1 cellular context compared by ENCODE assay signal in the genomic region with DNA sequence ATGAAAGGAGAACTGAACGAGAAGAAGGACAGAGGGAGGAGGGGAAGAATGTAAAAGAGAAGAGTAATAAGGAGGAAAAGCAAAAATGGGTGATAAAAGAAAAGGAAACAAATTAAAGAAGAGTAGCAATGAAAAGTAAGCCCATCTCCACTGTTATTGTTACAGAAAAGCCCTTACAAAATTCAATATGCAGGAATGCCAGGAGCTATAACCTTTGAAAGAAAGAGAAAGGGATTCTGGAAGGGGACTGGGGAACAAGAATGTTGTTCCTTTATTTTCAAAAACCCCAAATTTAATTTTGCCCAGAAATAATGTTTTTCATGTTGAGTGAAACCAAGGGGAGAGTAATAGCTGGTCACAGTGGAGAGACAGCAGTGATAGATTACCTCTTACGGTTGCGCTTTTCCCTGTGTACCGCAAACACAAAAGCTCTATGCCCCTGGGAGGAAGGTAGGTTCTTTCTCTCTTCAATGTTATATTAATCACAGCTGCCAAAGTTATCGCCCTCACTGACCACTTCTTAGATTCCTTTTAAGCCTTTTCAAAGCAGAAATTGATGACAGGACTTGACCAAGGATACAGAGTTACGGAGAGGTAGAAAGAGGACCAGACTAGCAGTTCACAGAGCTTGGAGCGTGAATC.
TF ChIP-seq lines count a peak whose summit lies in the region.

No MANE protein-coding gene starts in this region.

TF ChIP-seq in H1, 55 proteins besides CTCF, POLR2A, EP300 and RAD21 (continued from another document):
- peak; percentile 52; the same call in 1 of the 2 replicates for TF ChIP-seq TEAD4 (IDR thresholded peaks at IDR 0.05; ENCODE audit: low read depth, low read length)
TF ChIP-seq in H1: peak in this region for 2.
